14 cellular contexts compared by ENCODE assay signal in genomic region chr7:13017881-13018280, GRCh38.
DNase-seq lines count a peak whose midpoint lies in the region; ATAC-seq, FAIRE-seq and TF ChIP-seq lines count a peak whose summit lies in the region.
"Had no signal": no experiment of that assay in that cellular context is flagged by ENCODE, and none has a peak within 500 bp of the region (broad histone marks: within the 10 kb centered on the region; RNA-seq: fewer than 3 reads in every experiment).

No MANE protein-coding gene starts in this region.

- ATAC-seq in K562, result no peak
- no peak for ATAC-seq in CD8-positive, alpha-beta T cell
- no peak for ATAC-seq in HG02973 (IDR thresholded peaks at IDR 0.05; ENCODE audit: unreplicated experiment)

- H3K79me2 ChIP-seq in K562 (ENCODE audit: control insufficient read depth, insufficient read depth, low read length), result no peaks in the 10 kb centered on the region

- H3K27me3 ChIP-seq in K562 (ENCODE audit: control insufficient read depth in 2 of 2, insufficient read depth in 2 of 2, low read length in 2 of 2), result no peaks in the 10 kb centered on the region
- H3K27me3 ChIP-seq in iPS-18a (ENCODE audit: control insufficient read depth, insufficient read depth, low read length), result no peaks in the 10 kb centered on the region
- H3K27me3 ChIP-seq in skeletal muscle satellite cell (ENCODE audit: control insufficient read depth, insufficient read depth, low read length), result no peaks in the 10 kb centered on the region
- no peaks in the 10 kb centered on the region for H3K27me3 ChIP-seq in CD8-positive, alpha-beta T cell (ENCODE audit: insufficient read depth, low read length)
- H3K27me3 ChIP-seq: right atrium auricular region had no signal

- DNase-seq in HT-29 (ENCODE audit: low spot score) (peak; percentile 71), K562 (ENCODE audit: extremely low read depth in 1 of 4, low spot score in 3 of 4) (no peak), NCI-H1105 (lab: John Stamatoyannopoulos, UW) (no peak)
- DNase-seq in CD8-positive, alpha-beta T cell, result no peak
- DNase-seq: activated CD4-positive, alpha-beta T cell treated with anti-CD3 and anti-CD28 coated beads, Interleukin-2, amount 10 ng/mL, durations not matched to agents 24 days and 14 days; activated T-cell treated with anti-CD3 and anti-CD28 coated beads, Interleukin-2, amount 50 U/mL, for 48 hours; CD8-positive, alpha-beta memory T cell; NCI-H1105 treated with DMSO at 0.1 percent for 48 hours; NCI-H446 had no signal

- H3K4me3 Mint-ChIP-seq in CD8-positive, alpha-beta T cell, result no peak overlapping the region
- H3K4me3 Mint-ChIP-seq: activated CD4-positive, alpha-beta T cell treated with anti-CD3 and anti-CD28 coated beads, Interleukin-2, amount 10 ng/mL, durations not matched to agents 24 days and 14 days; CD8-positive, alpha-beta memory T cell; T-helper 1 cell treated with Interleukin-12 subunit alpha and Interleukin-12 subunit beta and Interleukin-4 antibody, amounts not matched to agents 30 μg/mL and 1 μg/mL, for 36 hours had no signal

- H3K36me3 ChIP-seq in K562 (ENCODE audit: control insufficient read depth, insufficient read depth, low read length), result no peaks in the 10 kb centered on the region
- no peaks in the 10 kb centered on the region for H3K36me3 ChIP-seq in iPS-18a (ENCODE audit: control insufficient read depth, low read depth, low read length)
- no peaks in the 10 kb centered on the region for H3K36me3 ChIP-seq in skeletal muscle satellite cell (ENCODE audit: insufficient read depth, low read length)
- H3K36me3 ChIP-seq in CD8-positive, alpha-beta T cell (ENCODE audit: insufficient read depth, low read length), result no peaks in the 10 kb centered on the region
- H3K36me3 ChIP-seq: right atrium auricular region had no signal

- CTCF ChIA-PET in K562 (lab: Yijun Ruan, JAX; ENCODE audit: low intra/inter-chr PET ratio), result no interaction called here
- CTCF ChIA-PET in CD8-positive, alpha-beta T cell (lab: Charles Lee), result no interaction called here

- BruUV-seq in K562 (replicated peaks; lab: Mats Ljungman, UMichigan), result no TSS peak

- H3K4me2 ChIP-seq in K562 (ENCODE audit: insufficient read depth, low read length) (no peak overlapping the region), skeletal muscle satellite cell (ENCODE audit: low read length) (peak overlapping the region; percentile 67)

- H4K20me1 ChIP-seq in K562 (replicated peaks; ENCODE audit: control insufficient read depth, insufficient read depth, low read length), result no peaks in the 10 kb centered on the region

- TF ChIP-seq RAD21 in K562 (CRISPR knock-in tag; conservative IDR thresholded peaks at IDR 0.05 in 1 of 2, IDR thresholded peaks at IDR 0.05 in 1 of 2), result no peak

- no peak for TF ChIP-seq CTCF in K562 (IDR thresholded peaks at IDR 0.05 in 2 of 3, conservative IDR thresholded peaks at IDR 0.05 in 1 of 3; ENCODE audit: insufficient read depth in 2 of 3, low read depth in 1 of 3, low read length in 3 of 3)
- no peak for TF ChIP-seq CTCF in CD8-positive, alpha-beta T cell (IDR thresholded peaks at IDR 0.05)

- H3K9me1 ChIP-seq in K562 (ENCODE audit: control insufficient read depth, insufficient read depth, low read length), result no peaks in the 10 kb centered on the region

- POLR2A ChIA-PET in K562 (lab: Yijun Ruan, JAX), result no interaction called here
- POLR2A ChIA-PET in CD8-positive, alpha-beta T cell (lab: Charles Lee), result interaction anchor here (0.6 kb wide), 1 partner anchor 9 kb away, joined by 3 read pairs; no protein-coding TSS in a partner anchor

- H3K36me3 Mint-ChIP-seq in CD8-positive, alpha-beta T cell, result no peaks in the 10 kb centered on the region
- H3K36me3 Mint-ChIP-seq: CD8-positive, alpha-beta memory T cell had no signal

- no peaks in the 10 kb centered on the region for H3K27me3 Mint-ChIP-seq in CD8-positive, alpha-beta T cell (ENCODE audit: low read depth)
- H3K27me3 Mint-ChIP-seq: activated CD4-positive, alpha-beta T cell treated with anti-CD3 and anti-CD28 coated beads, Interleukin-2, amount 10 ng/mL, durations not matched to agents 24 days and 14 days had no signal

- H3K9me3 ChIP-seq in K562 (replicated peaks; ENCODE audit: control insufficient read depth, insufficient read depth, low read depth, low read length) (no peaks in the 10 kb centered on the region), iPS-18a (ENCODE audit: control insufficient read depth, low read depth, low read length) (no peaks in the 10 kb centered on the region), skeletal muscle satellite cell (replicated peaks; ENCODE audit: low read length) (no peaks in the 10 kb centered on the region)
- no peaks in the 10 kb centered on the region for H3K9me3 ChIP-seq in CD8-positive, alpha-beta T cell (ENCODE audit: low read length)
- H3K9me3 ChIP-seq: right atrium auricular region had no signal

- no peak for TF ChIP-seq EP300 in K562 (IDR thresholded peaks at IDR 0.05; ENCODE audit: low read length)

- H3K4me1 Mint-ChIP-seq in CD8-positive, alpha-beta T cell (ENCODE audit: low read depth), result no peaks in the 10 kb centered on the region
- H3K4me1 Mint-ChIP-seq: activated CD4-positive, alpha-beta T cell treated with anti-CD3 and anti-CD28 coated beads, Interleukin-2, amount 10 ng/mL, durations not matched to agents 24 days and 14 days; CD8-positive, alpha-beta memory T cell had no signal

- H3K4me3 ChIP-seq in K562, result no peak overlapping the region
- no peak overlapping the region for H3K4me3 ChIP-seq in iPS-18a (ENCODE audit: low read length)
- H3K4me3 ChIP-seq in skeletal muscle satellite cell (ENCODE audit: low read length), result peak overlapping the region; percentile 33
- H3K4me3 ChIP-seq in CD8-positive, alpha-beta T cell (ENCODE audit: low read depth, low read length), result no peak overlapping the region
- H3K4me3 ChIP-seq: right atrium auricular region had no signal

- H3K9ac ChIP-seq in K562 (ENCODE audit: insufficient read depth in 1 of 2, low read depth in 2 of 2, low read length in 2 of 2) (no peak overlapping the region), iPS-18a (ENCODE audit: low read length) (no peak overlapping the region), skeletal muscle satellite cell (ENCODE audit: low read depth, low read length) (no peak overlapping the region)

- no peaks in the 10 kb centered on the region for H3K9me3 Mint-ChIP-seq in CD8-positive, alpha-beta T cell
- H3K9me3 Mint-ChIP-seq: activated CD4-positive, alpha-beta T cell treated with anti-CD3 and anti-CD28 coated beads, Interleukin-2, amount 10 ng/mL, durations not matched to agents 24 days and 14 days; CD8-positive, alpha-beta memory T cell; T-helper 1 cell treated with Interleukin-12 subunit alpha and Interleukin-12 subunit beta and Interleukin-4 antibody, amounts not matched to agents 30 μg/mL and 1 μg/mL, for 36 hours had no signal

- H3K27ac ChIP-seq in K562 (ENCODE audit: extremely low read depth, low read depth, low read length), result no peak overlapping the region
- peak overlapping the region; percentile 64 for H3K27ac ChIP-seq in iPS-18a (ENCODE audit: low read length)
- no peak overlapping the region for H3K27ac ChIP-seq in CD8-positive, alpha-beta T cell (ENCODE audit: low read depth, low read length)
- H3K27ac ChIP-seq: right atrium auricular region had no signal

- H2AFZ ChIP-seq in K562 (ENCODE audit: low read depth, low read length), result 0 out of 2 replicates have a peak overlapping the region, but pooled peaks have one; percentile 22

- TF ChIP-seq POLR2A in K562 (conservative IDR thresholded peaks at IDR 0.05), result no peak

- H3K27ac Mint-ChIP-seq in CD8-positive, alpha-beta T cell, result no peak overlapping the region
- H3K27ac Mint-ChIP-seq: activated CD4-positive, alpha-beta T cell treated with anti-CD3 and anti-CD28 coated beads, Interleukin-2, amount 10 ng/mL, durations not matched to agents 24 days and 14 days; CD8-positive, alpha-beta memory T cell; T-helper 1 cell treated with Interleukin-12 subunit alpha and Interleukin-12 subunit beta and Interleukin-4 antibody, amounts not matched to agents 30 μg/mL and 1 μg/mL, for 36 hours had no signal

- no peak for FAIRE-seq in K562 (lab: Jason Lieb, UNC)

- in situ Hi-C loops in K562 (cut with MboI), result no loop called here

- intact Hi-C loops in K562 (cut with micrococcal nuclease), result no loop called here
- intact Hi-C loops in CD8-positive, alpha-beta T cell (cut with DNase I, micrococcal nuclease), result no loop called here

- H3K4me1 ChIP-seq in K562 (replicated peaks in 1 of 2; ENCODE audit: control insufficient read depth in 2 of 2, insufficient read depth in 2 of 2, low read length in 2 of 2) (no peaks in the 10 kb centered on the region), iPS-18a (ENCODE audit: control insufficient read depth, low read depth, low read length) (peaks cover 38% of the 10 kb centered on the region), skeletal muscle satellite cell (ENCODE audit: control insufficient read depth, insufficient read depth, low read length) (peaks cover 17% of the 10 kb centered on the region)
- no peaks in the 10 kb centered on the region for H3K4me1 ChIP-seq in CD8-positive, alpha-beta T cell (ENCODE audit: insufficient read depth, low read length)
- H3K4me1 ChIP-seq: right atrium auricular region had no signal

TF ChIP-seq in K562, 482 proteins besides CTCF, POLR2A, EP300 and RAD21 (continues in another document):
- no peak for TF ChIP-seq CREB3 (tag; conservative IDR thresholded peaks at IDR 0.05; ENCODE audit: low read depth)
- no peak for TF ChIP-seq CSDE1 (IDR thresholded peaks at IDR 0.05)
